In the genomic region with DNA sequence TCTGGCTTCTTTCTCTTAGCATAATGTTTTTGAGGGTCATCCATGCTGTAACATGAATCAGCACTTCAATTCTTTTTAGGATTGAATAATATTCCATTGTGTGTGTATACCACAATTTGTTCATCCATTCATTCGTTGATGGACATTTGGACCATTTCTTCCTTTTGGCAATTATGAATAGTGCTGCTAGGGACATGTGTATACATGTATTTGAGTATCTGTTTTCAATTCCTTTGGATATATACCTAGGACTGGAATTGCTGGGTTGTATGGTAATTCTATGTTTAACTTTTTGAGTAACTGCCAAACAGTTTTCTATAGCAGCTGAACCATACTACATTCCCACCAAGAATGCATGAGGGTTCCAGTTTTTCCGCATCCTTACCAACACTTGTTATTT, we compare ENCODE assay signal across 1 cellular context.
TF ChIP-seq lines count a peak whose summit lies in the region.

No MANE protein-coding gene starts in this region.

TF ChIP-seq in GM12878, 131 proteins besides CTCF, POLR2A, EP300 and RAD21:
- no peak for TF ChIP-seq EZH2 (IDR thresholded peaks at IDR 0.05; ENCODE audit: borderline replicate concordance, control insufficient read depth, low read depth, low read length)
- TF ChIP-seq PAX5 (IDR thresholded peaks at IDR 0.05; ENCODE audit: borderline replicate concordance, low read depth, low read length), result no peak
- TF ChIP-seq ZNF207 (IDR thresholded peaks at IDR 0.05; ENCODE audit: borderline replicate concordance), result no peak
- no peak for TF ChIP-seq ZNF622 (IDR thresholded peaks at IDR 0.05)
- TF ChIP-seq POLR2AphosphoS2 (IDR thresholded peaks at IDR 0.05; ENCODE audit: low read depth, low read length), result no peak
- no peak for TF ChIP-seq MEF2B (IDR thresholded peaks at IDR 0.05; ENCODE audit: partially characterized antibody, poor library complexity, severe bottlenecking)
- TF ChIP-seq ZZZ3 (IDR thresholded peaks at IDR 0.05; ENCODE audit: control insufficient read depth, insufficient read length, low read depth), result no peak
